Comparison of ENCODE assay signal across 8 cellular contexts in genomic region chr17:47802341-47803022, GRCh38. TPM values are rescaled to one million over a fixed set of nuclear protein-coding genes. Genes with fewer than 3 reads are reported as not detected.
DNase-seq lines count a peak whose midpoint lies in the region; ATAC-seq and TF ChIP-seq lines count a peak whose summit lies in the region.

No MANE protein-coding gene starts in this region.

- DNase-seq in DMS 273 (lab: John Stamatoyannopoulos, UW; ENCODE audit: unreplicated experiment) = peak; percentile 83
- DNase-seq in HuH-7 (ENCODE audit: low spot score) = peak; percentile 89
- DNase-seq in OCI-LY7 (ENCODE audit: low spot score) = peak; percentile 81
- peak; percentile 72 to 76 for DNase-seq in activated T-cell treated with anti-CD3 and anti-CD28 coated beads, Interleukin-2, amount 50 U/mL, for 48 hours
- DNase-seq in germinal center (ENCODE audit: low spot score) = peak; percentile 80
- DNase-seq in putamen (ENCODE audit: low spot score) = peak; percentile 13

- intact Hi-C loops in OCI-LY7 (cut with micrococcal nuclease; ENCODE audit: unreplicated experiment) = loop anchor here (1.0 kb wide), 2 partner anchors 26 to 103 kb away; no protein-coding TSS in a partner anchor

- ATAC-seq in HG02870 (IDR thresholded peaks at IDR 0.05; ENCODE audit: unreplicated experiment) = no peak
- ATAC-seq in GM19324 (IDR thresholded peaks at IDR 0.05; ENCODE audit: low FRiP score, unreplicated experiment) = no peak

- no TSS peak for BruUV-seq in OCI-LY7 (replicated peaks; lab: Mats Ljungman, UMichigan)

- no peaks in the 10 kb centered on the region for H3K4me1 ChIP-seq in OCI-LY7 (ENCODE audit: insufficient read depth, low read length, poor library complexity, severe bottlenecking)

- POLR2A ChIA-PET in OCI-LY7 (lab: Charles Lee) = no interaction called here

- H3K4me3 ChIP-seq in OCI-LY7 (ENCODE audit: low read depth, low read length, poor library complexity, severe bottlenecking) = no peak overlapping the region

- CTCF ChIA-PET in OCI-LY7 (lab: Charles Lee; ENCODE audit: unreplicated experiment) = no interaction called here

- peaks cover 4% of the 10 kb centered on the region; the same call in 1 of the 2 replicates for H3K36me3 ChIP-seq in OCI-LY7 (ENCODE audit: insufficient read depth, low read length)

- no peak overlapping the region for H2AFZ ChIP-seq in OCI-LY7 (ENCODE audit: low read length)

- H3K79me2 ChIP-seq in OCI-LY7 (ENCODE audit: insufficient read depth, low read depth, low read length) = no peaks in the 10 kb centered on the region

- H3K4me2 ChIP-seq in OCI-LY7 (ENCODE audit: low read length) = no peak overlapping the region

- H4K20me1 ChIP-seq in OCI-LY7 (ENCODE audit: insufficient read depth, low read length) = no peaks in the 10 kb centered on the region

- no peak overlapping the region for H3K27ac ChIP-seq in OCI-LY7 (ENCODE audit: low read depth, low read length, poor library complexity, severe bottlenecking)

- no peaks in the 10 kb centered on the region for H3K9me2 ChIP-seq in OCI-LY7 (ENCODE audit: insufficient read depth, low read length)

- H3K9me3 ChIP-seq in OCI-LY7 (ENCODE audit: low read length) = no peaks in the 10 kb centered on the region

- TF ChIP-seq CTCF in OCI-LY7 (conservative IDR thresholded peaks at IDR 0.05; ENCODE audit: low read length) = peak; percentile 85

RNA-seq across cellular contexts. Expression of gene OSBPL7, which starts 19.1 kb away (rescaled TPM):
- total RNA-seq in OCI-LY7 (2014; rRNA removed; shearing (Covaris generic)) = 16.2 and 24.4 TPM in 2 replicates
- total RNA-seq in OCI-LY7 (2022) = 31.1 and 35.7 TPM in 2 replicates

RNA-seq across cellular contexts. Expression of gene MRPL10, which starts 28.9 kb away (rescaled TPM):
- 27.1 and 50.8 TPM in 2 replicates for total RNA-seq in OCI-LY7 (2014; rRNA removed; shearing (Covaris generic))
- 55.9 and 56.7 TPM in 2 replicates for total RNA-seq in OCI-LY7 (2022)

RNA-seq across cellular contexts. Expression of gene LRRC46, which starts 29.0 kb away (rescaled TPM):
- total RNA-seq in OCI-LY7 (2014; rRNA removed; shearing (Covaris generic)) = 0.23 and 0.85 TPM in 2 replicates
- total RNA-seq in OCI-LY7 (2022) = 1.2 and 2.0 TPM in 2 replicates

RNA-seq across cellular contexts. Expression of gene SCRN2, which starts 38.6 kb away (rescaled TPM):
- 33.9 and 42.9 TPM in 2 replicates for total RNA-seq in OCI-LY7 (2014; rRNA removed; shearing (Covaris generic))
- 37.3 and 39.1 TPM in 2 replicates for total RNA-seq in OCI-LY7 (2022)

RNA-seq across cellular contexts. Expression of gene SP6, which starts 48.5 kb away (rescaled TPM):
- total RNA-seq in OCI-LY7 (2014; rRNA removed; shearing (Covaris generic)) = 0.08 and 0.22 TPM in 2 replicates
- 0.08 and 0.24 TPM in 2 replicates for total RNA-seq in OCI-LY7 (2022)

Comparison
In these comparisons a context has a peak if more than half of its experiments do, and no peak if none do; other contexts are left out.
1. DNase-seq: peak in every context shown above with its lines; median percentile 89 in HuH-7; 83 in DMS 273; 81 in OCI-LY7; 80 in germinal center; 74 in activated T-cell treated with anti-CD3 and anti-CD28 coated beads, Interleukin-2, amount 50 U/mL, for 48 hours; 13 in putamen.